In the genomic region with DNA sequence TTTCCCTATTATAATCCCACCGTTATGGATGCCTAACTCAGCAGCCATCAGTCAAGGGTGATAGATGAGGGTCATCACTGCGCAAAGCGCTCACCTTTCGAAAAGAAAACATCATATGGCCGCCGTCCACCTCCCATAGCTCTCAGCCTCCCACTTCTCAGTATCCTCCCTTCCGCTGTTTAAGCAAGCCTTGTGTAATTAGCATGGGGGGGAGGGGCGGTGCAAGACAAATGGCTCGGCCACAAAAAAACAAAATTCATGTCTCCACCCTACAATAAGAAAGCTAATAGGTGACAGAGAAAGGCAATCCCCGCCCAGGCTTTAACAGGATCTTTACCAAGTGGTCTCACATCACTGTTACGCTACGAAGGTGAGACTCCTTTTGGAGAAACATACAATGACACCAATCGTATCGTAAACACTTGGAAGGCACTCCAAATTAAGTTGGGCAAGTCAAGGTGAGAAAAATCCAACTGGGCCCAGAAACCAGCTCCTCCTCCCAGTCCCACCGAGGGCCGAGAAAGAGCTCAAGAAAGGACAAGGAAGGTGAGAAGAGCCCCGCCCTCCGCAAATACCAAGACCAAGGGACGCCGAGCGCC, we compare ENCODE assay signal across 8 cellular contexts. TPM values are rescaled to one million over a fixed set of nuclear protein-coding genes. Genes with fewer than 3 reads are reported as not detected.
DNase-seq lines count a peak whose midpoint lies in the region; TF ChIP-seq lines count a peak whose summit lies in the region.

No MANE protein-coding gene starts in this region.

- H3K9ac ChIP-seq in BLaER1: peak overlapping the region; percentile 97
- peak overlapping the region; percentile 100 for H3K9ac ChIP-seq in H9 (ENCODE audit: extremely low read depth, insufficient read length, low read length)

- no peak overlapping the region for H2BK12ac ChIP-seq in H9 (ENCODE audit: insufficient read length, low read depth, low read length)

- H3K27me3 Mint-ChIP-seq in H9 (ENCODE audit: low read depth) (no peaks in the 10 kb centered on the region), neural crest cell (ENCODE audit: low read depth) (no peaks in the 10 kb centered on the region)

- H4K8ac ChIP-seq in H9 (replicated peaks; ENCODE audit: insufficient read length, low read depth, low read length): peak overlapping the region; percentile 85

- peaks cover 42 to 45% of the 10 kb centered on the region in 2 experiments for H3K4me1 Mint-ChIP-seq in H9
- peaks cover 57% of the 10 kb centered on the region for H3K4me1 Mint-ChIP-seq in neural crest cell

- no peak overlapping the region for H2BK15ac ChIP-seq in H9 (ENCODE audit: low read depth, low read length)

- H3K4me3 ChIP-seq in BLaER1 (peak overlapping the region; percentile 87), uterus (peak overlapping the region; percentile 75 to 87)

- H3K14ac ChIP-seq in H9 (ENCODE audit: insufficient read depth, low read length): peak overlapping the region; percentile 64

- peak overlapping the region; percentile 91 for H3T11ph ChIP-seq in H9 (ENCODE audit: low read length)

- peak overlapping the region; percentile 56 for H2AK5ac ChIP-seq in H9 (ENCODE audit: insufficient read length, low read length)

- H3K79me2 ChIP-seq in H9 (ENCODE audit: insufficient read depth, low read length): peaks cover 31% of the 10 kb centered on the region

- peak overlapping the region; percentile 88; the same call in 1 of the 2 replicates for H3K4ac ChIP-seq in H9 (ENCODE audit: low read depth, low read length)

- H3K27ac Mint-ChIP-seq in H9: peak overlapping the region; percentile 99 to 100 (median 100)
- peak overlapping the region; percentile 100 for H3K27ac Mint-ChIP-seq in neural crest cell (ENCODE audit: unreplicated experiment)

- peak overlapping the region; percentile 100 for H2BK5ac ChIP-seq in H9 (ENCODE audit: insufficient read length, low read length)

- peak overlapping the region; percentile 80 for H3K56ac ChIP-seq in H9 (ENCODE audit: insufficient read length, low read depth, low read length)

- H4K5ac ChIP-seq in H9 (ENCODE audit: insufficient read length, low read depth, low read length): peak overlapping the region; percentile 99

- H3K18ac ChIP-seq in H9 (ENCODE audit: insufficient read length, low read depth, low read length): peak overlapping the region; percentile 96

- WGBS in H9 (ENCODE audit: extremely low coverage, insufficient read length, low lambda C conversion rate): no CpG with 5 or more reads among the region's 21 CpGs

- H3K79me1 ChIP-seq in H9 (ENCODE audit: insufficient read depth, low read depth, low read length, poor library complexity, severe bottlenecking): peaks cover 5% of the 10 kb centered on the region

- no peak overlapping the region for H2BK20ac ChIP-seq in H9 (ENCODE audit: low read depth, low read length, poor library complexity, severe bottlenecking)

- H3K36me3 ChIP-seq in BLaER1 (peaks cover 46% of the 10 kb centered on the region), uterus (no peaks in the 10 kb centered on the region)

- H3K23me2 ChIP-seq in H9 (ENCODE audit: insufficient read length, low read depth, low read length, poor library complexity, severe bottlenecking): peaks cover 5% of the 10 kb centered on the region

- no peaks in the 10 kb centered on the region for H3K9me3 ChIP-seq in BLaER1
- no peaks in the 10 kb centered on the region for H3K9me3 ChIP-seq in H9 (ENCODE audit: control insufficient read depth, low read depth, low read length)
- H3K9me3 ChIP-seq in uterus: no peaks in the 10 kb centered on the region

- H3K4me3 Mint-ChIP-seq in H9 (peak overlapping the region; percentile 98 to 99), neural crest cell (peak overlapping the region; percentile 100)

- TF ChIP-seq POLR2A in uterus (IDR thresholded peaks at IDR 0.05): no peak

- no peak overlapping the region for H3K23ac ChIP-seq in H9 (ENCODE audit: insufficient read length, low read depth, low read length)

- no peaks in the 10 kb centered on the region; a peak in 1 of 5 replicates for H3K9me3 Mint-ChIP-seq in H9
- H3K9me3 Mint-ChIP-seq in neural crest cell: no peaks in the 10 kb centered on the region

- TF ChIP-seq CTCF in H9 (conservative IDR thresholded peaks at IDR 0.05) (no peak), neural crest cell (conservative IDR thresholded peaks at IDR 0.05) (no peak), uterus (IDR thresholded peaks at IDR 0.05) (no peak)

- H3K27me3 ChIP-seq in BLaER1 (no peaks in the 10 kb centered on the region), H9 (ENCODE audit: insufficient read depth, low read length) (no peaks in the 10 kb centered on the region), uterus (no peaks in the 10 kb centered on the region)

- H2AFZ ChIP-seq in H9 (ENCODE audit: low read length): no peak overlapping the region

- H2BK120ac ChIP-seq in H9 (ENCODE audit: low read depth, low read length, poor library complexity, severe bottlenecking): peak overlapping the region; percentile 87

- peaks cover 64% of the 10 kb centered on the region for H3K4me1 ChIP-seq in BLaER1
- peaks cover 2% of the 10 kb centered on the region; the same call in 1 of the 2 replicates for H3K4me1 ChIP-seq in H9 (ENCODE audit: insufficient read depth, low read length)
- H3K4me1 ChIP-seq in uterus: peaks cover 6% of the 10 kb centered on the region in 2 donors

- H3K36me3 Mint-ChIP-seq in H9 (ENCODE audit: insufficient read depth in 1 of 3, low read depth in 3 of 3) (peaks cover 46 to 54% (median 53%) of the 10 kb centered on the region in 3 experiments), neural crest cell (ENCODE audit: low read depth) (peaks cover 35% of the 10 kb centered on the region)

- peaks cover 51% of the 10 kb centered on the region for H4K20me1 ChIP-seq in BLaER1
- no peaks in the 10 kb centered on the region for H4K20me1 ChIP-seq in H9 (ENCODE audit: control insufficient read depth, insufficient read depth, insufficient read length)

- H4K91ac ChIP-seq in H9 (ENCODE audit: insufficient read length, low read depth, low read length): peak overlapping the region; percentile 9

- peak overlapping the region; percentile 97 for H3K27ac ChIP-seq in BLaER1
- peak overlapping the region; percentile 96 for H3K27ac ChIP-seq in H9 (ENCODE audit: insufficient read length, low read depth, low read length)
- H3K27ac ChIP-seq in uterus: peak overlapping the region; percentile 85 to 100

- no peak for DNase-seq in H9
- peak; percentile 69 for DNase-seq in NOMO-1 treated with dmso at 0.1 percent for 144 hours (lab: John Stamatoyannopoulos, UW; ENCODE audit: unreplicated experiment)
- DNase-seq in activated T-cell treated with anti-CD3 and anti-CD28 coated beads, Interleukin-2, amount 50 U/mL, for 48 hours: peak; percentile 71 to 72
- DNase-seq in fibroblast of peridontal ligament (ENCODE audit: extremely low read depth): peak; percentile 52
- DNase-seq in neural crest cell (ENCODE audit: low read depth, low spot score): no peak
- peak in 1 of 2 donors; percentile 43 for DNase-seq in uterus
- DNase-seq in HPDE6-E6E7 (ENCODE audit: extremely low spot score): no peak

- intact Hi-C loops in uterus (cut with DNase I; ENCODE audit: low total_unique reads): no loop called here

- H3K4me2 ChIP-seq in BLaER1 (peak overlapping the region; percentile 98), H9 (ENCODE audit: insufficient read depth, insufficient read length, low read length) (peak overlapping the region; percentile 59)

RNA-seq across cellular contexts. Expression of a gene that starts 0.6 kb away (rescaled TPM):
- total RNA-seq in H9 (2021) (800 and 813 TPM in 2 replicates), neural crest cell (836 and 881 TPM in 2 replicates), uterus (100 to 1,000 TPM; 119 to 429 (median 282) TPM)

RNA-seq across cellular contexts. Expression of a gene that starts 5.2 kb away (rescaled TPM):
- total RNA-seq in H9 (2021) (3.6 and 3.8 TPM in 2 replicates), neural crest cell (3.3 and 5.1 TPM in 2 replicates), uterus (1 to 10 TPM in 2 of 4 donors, not detected in 2; 1.2 to 1.6 TPM)

RNA-seq across cellular contexts. Expression of a gene that starts 6.2 kb away (rescaled TPM):
- total RNA-seq in H9 (2021) (11.8 and 15.1 TPM in 2 replicates), neural crest cell (25.7 and 28.6 TPM in 2 replicates), uterus (10 to 100 TPM; 19.7 to 38.5 (median 20.8) TPM)

RNA-seq across cellular contexts. Expression of a gene that starts 12.4 kb away (rescaled TPM):
- total RNA-seq in H9 (2021) (not detected in 2 replicates), neural crest cell (not detected in 2 replicates), uterus (not detected)

RNA-seq across cellular contexts. Expression of a gene that starts 30.9 kb away (rescaled TPM):
- not detected in 2 replicates for total RNA-seq in H9 (2021)
- total RNA-seq in neural crest cell: 0.26 and 0.36 TPM in 2 replicates
- under 1 TPM in 1 of 4 donors, not detected in 3; 0.30 TPM for total RNA-seq in uterus

Comparison
In these comparisons a context has a peak if more than half of its experiments do, and no peak if none do; other contexts are left out.
1. DNase-seq: peak in NOMO-1 treated with dmso at 0.1 percent for 144 hours (single experiment), activated T-cell treated with anti-CD3 and anti-CD28 coated beads, Interleukin-2, amount 50 U/mL, for 48 hours (2 of 2) and fibroblast of peridontal ligament (single experiment); none in H9 (single experiment), neural crest cell (single experiment) and HPDE6-E6E7 (single experiment).
2. Peak in every context shown above with its lines, with median percentiles within 50 percentile points of each other: H3K27ac ChIP-seq.